Comparison of ENCODE assay signal across 8 cellular contexts in the genomic region with DNA sequence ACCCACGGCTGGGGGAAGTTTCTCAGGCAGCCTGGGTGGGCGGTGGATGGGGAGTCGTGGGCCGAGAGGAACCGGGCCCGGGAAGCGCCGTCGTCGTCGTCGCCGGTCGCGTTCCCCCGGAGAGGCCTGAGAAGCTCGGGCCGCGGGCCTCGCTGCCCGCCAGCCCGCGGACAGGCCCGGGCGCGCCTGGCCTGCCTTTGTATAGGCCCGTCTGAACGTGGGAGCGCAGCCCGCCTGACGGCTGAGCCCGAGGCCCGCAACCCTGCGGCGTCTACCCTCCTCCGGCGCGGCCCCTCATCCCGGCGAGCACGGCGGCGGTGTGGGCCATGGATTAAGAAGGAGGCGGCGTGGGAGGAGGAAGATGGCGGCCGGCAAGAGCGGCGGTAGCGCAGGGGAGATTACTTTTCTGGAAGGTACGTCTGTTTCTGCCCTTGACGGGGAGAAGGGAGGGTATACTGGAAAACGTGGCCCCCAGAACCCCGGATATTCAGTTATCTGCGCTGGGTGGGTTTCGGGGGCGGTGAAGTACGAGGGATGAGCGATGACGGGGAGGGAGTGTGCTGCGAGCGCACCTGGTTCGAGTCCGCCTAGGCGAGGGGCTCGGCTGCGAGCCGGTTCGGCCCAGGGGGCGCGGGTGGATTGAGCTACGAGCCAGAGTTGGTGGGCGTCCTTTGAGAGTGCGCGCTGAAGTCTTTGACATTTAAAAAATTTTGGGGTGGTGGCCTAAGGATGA. TPM values are rescaled to one million over a fixed set of nuclear protein-coding genes. Genes with fewer than 3 reads are reported as not detected.
DNase-seq lines count a peak whose midpoint lies in the region; ATAC-seq and TF ChIP-seq lines count a peak whose summit lies in the region.

No MANE protein-coding gene starts in this region.

- H3K4me2 ChIP-seq in parathyroid adenoma (ENCODE audit: low read length), result peak overlapping the region; percentile 91

- TF ChIP-seq POLR2A in transverse colon (IDR thresholded peaks at IDR 0.05), result no peak

- peaks cover 51% of the 10 kb centered on the region for H3K79me2 ChIP-seq in parathyroid adenoma

- in situ Hi-C loops in transverse colon (cut with MboI; ENCODE audit: low pct_ligation_motif_present in 1 of 4, low pct_unique_long_range_greater_than_20kb in 1 of 4, low sequenced_read_pairs in 3 of 4), result no loop called here

- no peaks in the 10 kb centered on the region for H3K9me3 ChIP-seq in parathyroid adenoma (ENCODE audit: control insufficient read depth, low read length)
- H3K9me3 ChIP-seq in transverse colon, result no peaks in the 10 kb centered on the region

- CTCF ChIA-PET in BJ (lab: Yijun Ruan, JAX), result interaction anchor here (2.1 kb wide), 1 partner anchor 9 kb away, joined by 5 read pairs; no protein-coding TSS in a partner anchor

- H3K36me3 ChIP-seq in BJ (ENCODE audit: control insufficient read depth, insufficient read depth, low read length), result no peaks in the 10 kb centered on the region
- no peaks in the 10 kb centered on the region for H3K36me3 ChIP-seq in parathyroid adenoma (ENCODE audit: control insufficient read depth, insufficient read depth, low read length)
- H3K36me3 ChIP-seq in transverse colon, result no peaks in the 10 kb centered on the region

- 0% methylated on average over 71 of the region's 75 CpGs; no CpG with 5 or more reads in 1 of the 2 donors for WGBS in transverse colon (ENCODE audit: low coverage in 1 of 2), 2 donors

- H3K27ac ChIP-seq in parathyroid adenoma (peak overlapping the region; percentile 97), transverse colon (peak overlapping the region; percentile 92 to 99 (median 98))

- intact Hi-C loops in transverse colon (cut with DNase I; ENCODE audit: low total_unique reads), result no loop called here

- H2AFZ ChIP-seq in parathyroid adenoma, result peak overlapping the region; percentile 92

- no peak for TF ChIP-seq CTCF in BJ (IDR thresholded peaks at IDR 0.05; ENCODE audit: insufficient read depth, low read depth, low read length)
- TF ChIP-seq CTCF in parathyroid adenoma (IDR thresholded peaks at IDR 0.05), result no peak
- TF ChIP-seq CTCF in transverse colon (IDR thresholded peaks at IDR 0.05), result no peak

- H3K4me1 ChIP-seq in parathyroid adenoma, result peaks cover 3% of the 10 kb centered on the region
- peaks cover 8 to 68% (median 39%) of the 10 kb centered on the region in 4 donors for H3K4me1 ChIP-seq in transverse colon

- POLR2A ChIA-PET in BJ (lab: Charles Lee), result interaction anchor here (0.6 kb wide), 1 partner anchor 180 kb away, joined by 3 read pairs; no protein-coding TSS in a partner anchor

- no peak for DNase-seq in BJ (ENCODE audit: low read depth)
- peak; percentile 43 for DNase-seq in activated gamma-delta T cell (lab: John Stamatoyannopoulos, UW)
- peak; percentile 52 for DNase-seq in glomerular visceral epithelial cell (ENCODE audit: extremely low spot score)
- DNase-seq in transverse colon, result peak; percentile 33

- H3K27me3 ChIP-seq in BJ (ENCODE audit: control insufficient read depth, insufficient read depth, low read length) (no peaks in the 10 kb centered on the region), parathyroid adenoma (ENCODE audit: control insufficient read depth, insufficient read depth, low read length) (no peaks in the 10 kb centered on the region), transverse colon (no peaks in the 10 kb centered on the region)

- peak overlapping the region; percentile 99 for H3K9ac ChIP-seq in parathyroid adenoma

- no peak for TF ChIP-seq EP300 in transverse colon (IDR thresholded peaks at IDR 0.05; ENCODE audit: low read depth)

- H3K4me3 ChIP-seq in BJ (ENCODE audit: low read depth, low read length) (peak overlapping the region; percentile 81), parathyroid adenoma (ENCODE audit: low read depth, low read length) (peak overlapping the region; percentile 94), transverse colon (peak overlapping the region; percentile 77 to 91 (median 82))

- ATAC-seq in GM19025 (IDR thresholded peaks at IDR 0.05; ENCODE audit: low read depth, unreplicated experiment) (peak; percentile 27), HG03196 (IDR thresholded peaks at IDR 0.05; ENCODE audit: unreplicated experiment) (peak; percentile 35)

TF ChIP-seq in PFSK-1, 5 proteins besides CTCF, POLR2A, EP300 and RAD21:
- TF ChIP-seq SIN3A (IDR thresholded peaks at IDR 0.05; ENCODE audit: borderline replicate concordance, insufficient read depth, low read length), result 0 out of 2 replicates have a peak, but pooled peaks have one; percentile 12
- TF ChIP-seq, protein P1, sequence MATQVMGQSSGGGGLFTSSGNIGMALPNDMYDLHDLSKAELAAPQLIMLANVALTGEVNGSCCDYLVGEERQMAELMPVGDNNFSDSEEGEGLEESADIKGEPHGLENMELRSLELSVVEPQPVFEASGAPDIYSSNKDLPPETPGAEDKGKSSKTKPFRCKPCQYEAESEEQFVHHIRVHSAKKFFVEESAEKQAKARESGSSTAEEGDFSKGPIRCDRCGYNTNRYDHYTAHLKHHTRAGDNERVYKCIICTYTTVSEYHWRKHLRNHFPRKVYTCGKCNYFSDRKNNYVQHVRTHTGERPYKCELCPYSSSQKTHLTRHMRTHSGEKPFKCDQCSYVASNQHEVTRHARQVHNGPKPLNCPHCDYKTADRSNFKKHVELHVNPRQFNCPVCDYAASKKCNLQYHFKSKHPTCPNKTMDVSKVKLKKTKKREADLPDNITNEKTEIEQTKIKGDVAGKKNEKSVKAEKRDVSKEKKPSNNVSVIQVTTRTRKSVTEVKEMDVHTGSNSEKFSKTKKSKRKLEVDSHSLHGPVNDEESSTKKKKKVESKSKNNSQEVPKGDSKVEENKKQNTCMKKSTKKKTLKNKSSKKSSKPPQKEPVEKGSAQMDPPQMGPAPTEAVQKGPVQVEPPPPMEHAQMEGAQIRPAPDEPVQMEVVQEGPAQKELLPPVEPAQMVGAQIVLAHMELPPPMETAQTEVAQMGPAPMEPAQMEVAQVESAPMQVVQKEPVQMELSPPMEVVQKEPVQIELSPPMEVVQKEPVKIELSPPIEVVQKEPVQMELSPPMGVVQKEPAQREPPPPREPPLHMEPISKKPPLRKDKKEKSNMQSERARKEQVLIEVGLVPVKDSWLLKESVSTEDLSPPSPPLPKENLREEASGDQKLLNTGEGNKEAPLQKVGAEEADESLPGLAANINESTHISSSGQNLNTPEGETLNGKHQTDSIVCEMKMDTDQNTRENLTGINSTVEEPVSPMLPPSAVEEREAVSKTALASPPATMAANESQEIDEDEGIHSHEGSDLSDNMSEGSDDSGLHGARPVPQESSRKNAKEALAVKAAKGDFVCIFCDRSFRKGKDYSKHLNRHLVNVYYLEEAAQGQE (IDR thresholded peaks at IDR 0.05; ENCODE audit: insufficient read depth in 1 of 2, low read depth in 2 of 2, low read length in 2 of 2), result no peak
- TF ChIP-seq POLR2AphosphoS5 (IDR thresholded peaks at IDR 0.05; ENCODE audit: low read depth, low read length), result peak; percentile 1; the same call in 1 of the 2 replicates
TF ChIP-seq in PFSK-1: peak in this region for 2.

RNA-seq across cellular contexts. Expression of a gene that starts 0.7 kb away (rescaled TPM):
- polyA plus RNA-seq in BJ (2011; rRNA removed), result 9.9 and 25.3 TPM in 2 replicates
- polyA minus RNA-seq in BJ (2011; rRNA and poly(A)+ RNA removed), result 10.8 and 20.6 TPM in 2 replicates
- 31.9 TPM for polyA plus RNA-seq in PFSK-1 (2012; ENCODE audit: insufficient read length, low read depth)
- 100 to 1,000 TPM in 2 of 4 donors, 10 to 100 TPM in 2; 59.1 to 136 (median 107) TPM for total RNA-seq in transverse colon
